ENCODE assay signal across 8 cellular contexts in the genomic region with DNA sequence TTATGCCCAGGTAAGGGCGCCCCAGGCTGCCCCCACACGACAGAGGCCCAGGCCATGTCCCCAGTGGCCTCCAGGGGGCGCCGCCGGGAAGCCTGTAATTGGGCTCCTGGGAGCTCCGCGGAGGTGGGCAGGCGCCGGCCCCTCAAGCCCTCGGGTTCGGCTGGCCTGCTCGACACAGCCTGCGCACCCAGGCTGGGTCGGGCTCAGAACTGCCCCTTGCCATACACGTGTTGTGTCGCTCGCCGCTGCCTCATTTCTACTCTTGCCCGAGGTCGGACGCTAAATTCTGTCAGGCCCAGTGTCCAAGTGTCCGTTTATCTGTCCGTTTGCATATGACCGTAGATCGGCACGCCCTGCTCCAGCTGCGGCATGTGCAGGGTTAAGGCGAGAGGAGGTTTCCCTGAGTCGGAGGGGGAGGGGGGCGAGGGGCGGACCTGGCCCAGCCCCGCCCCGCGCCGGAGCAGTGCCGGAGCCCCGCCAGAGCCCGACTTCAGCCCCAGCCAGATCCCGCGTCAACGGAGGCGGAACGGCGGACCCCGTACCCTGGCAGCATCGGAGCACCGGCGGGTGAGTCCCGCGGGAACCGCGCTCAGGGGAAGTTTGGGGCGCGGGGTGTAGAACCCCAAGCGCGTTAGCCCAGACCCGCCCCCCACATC. TPM values are rescaled to one million over a fixed set of nuclear protein-coding genes. Genes with fewer than 3 reads are reported as not detected.
DNase-seq lines count a peak whose midpoint lies in the region; ATAC-seq lines count a peak whose summit lies in the region.

A gene (plus strand): TSS at position 480 of the 656 bp plus-strand sequence. CDS start 1,172 bp downstream, outside the sequence.

- no peak within 1 kb of the TSS for H2BK120ac ChIP-seq in mesendoderm (ENCODE audit: low read depth, low read length)

- no peak within 1 kb of the TSS for H4K8ac ChIP-seq in mesendoderm (ENCODE audit: low read depth, low read length)

- peak within 1 kb of the TSS; percentile 86 for H3K9ac ChIP-seq in endocrine pancreas (ENCODE audit: control insufficient read depth, insufficient read depth, low read length)
- peak within 1 kb of the TSS; percentile 92 for H3K9ac ChIP-seq in mesendoderm (ENCODE audit: low read length)

- peak within 1 kb of the TSS; percentile 68 for H3K27ac ChIP-seq in mesendoderm (ENCODE audit: low read depth, low read length)

- peak within 1 kb of the TSS; percentile 76 for H2BK5ac ChIP-seq in mesendoderm (ENCODE audit: low read length)

- no peak within 1 kb of the TSS for H3K4me3 ChIP-seq in endocrine pancreas (ENCODE audit: control insufficient read depth, insufficient read depth, low read length)
- peak within 1 kb of the TSS; percentile 70 for H3K4me3 ChIP-seq in mesendoderm (ENCODE audit: low read length)

- ATAC-seq in HG03066 (IDR thresholded peaks at IDR 0.05; ENCODE audit: low read depth, unreplicated experiment) (peak; percentile 63), HG02571 (IDR thresholded peaks at IDR 0.05; ENCODE audit: unreplicated experiment) (no peak)

- no peak within 1 kb of the TSS for H4K5ac ChIP-seq in mesendoderm (ENCODE audit: low read length)

- no peak within 1 kb of the TSS for H2BK15ac ChIP-seq in mesendoderm (replicated peaks; ENCODE audit: low read depth)

- H3K79me1 ChIP-seq in mesendoderm (ENCODE audit: low read length), result peaks cover 1% of the 10 kb centered on the region

- H2AK5ac ChIP-seq in mesendoderm (ENCODE audit: low read length), result peak within 1 kb of the TSS; percentile 85

- DNase-seq in GF-D8 (lab: John Stamatoyannopoulos, UW) (peak; percentile 24), NCI-H82 treated with DMSO at 0.1 percent for 48 hours (lab: John Stamatoyannopoulos, UW; ENCODE audit: unreplicated experiment) (peak; percentile 73), mesendoderm (peak; percentile 95)
- DNase-seq in activated CD8-positive, alpha-beta memory T cell treated with anti-CD3 and anti-CD28 coated beads, Interleukin-2, amount 50 U/mL, for 1 hour (ENCODE audit: extremely low read depth), result peak; percentile 43
- DNase-seq in stimulated activated CD8-positive, alpha-beta memory T cell treated with anti-CD3 and anti-CD28 coated beads, Interleukin-12 subunit alpha, Interleukin-12 subunit beta, amount 100 ng/mL, for 1 hour (ENCODE audit: low read depth), result peak; percentile 66

- no CpG with 5 or more reads among the region's 57 CpGs for WGBS in mesendoderm (ENCODE audit: extremely low coverage, insufficient coverage, low lambda C conversion rate)

- H3K36me3 ChIP-seq in endocrine pancreas (ENCODE audit: control insufficient read depth, insufficient read depth, low read length) (no peaks in the 10 kb centered on the region), mesendoderm (ENCODE audit: control insufficient read depth, insufficient read depth, low read length) (no peaks in the 10 kb centered on the region)

- H3K9me3 ChIP-seq in endocrine pancreas (ENCODE audit: control insufficient read depth, low read length), result no peaks in the 10 kb centered on the region

- H3K56ac ChIP-seq in mesendoderm (ENCODE audit: low read length), result peak within 1 kb of the TSS; percentile 96

- no peak within 1 kb of the TSS for H3K23ac ChIP-seq in mesendoderm (ENCODE audit: low read length)

- H3K18ac ChIP-seq in mesendoderm (ENCODE audit: low read length), result peak within 1 kb of the TSS; percentile 24

- peak within 1 kb of the TSS; percentile 99 for H3K4me2 ChIP-seq in mesendoderm (ENCODE audit: low read length)

- no peak within 1 kb of the TSS for H3K4ac ChIP-seq in mesendoderm (ENCODE audit: low read depth, low read length)

- no peaks in the 10 kb centered on the region for H3K27me3 ChIP-seq in endocrine pancreas (ENCODE audit: control insufficient read depth, insufficient read depth, low read length)
- no peaks in the 10 kb centered on the region for H3K27me3 ChIP-seq in mesendoderm (ENCODE audit: insufficient read depth, low read length, poor library complexity)

- H3K4me1 ChIP-seq in endocrine pancreas (ENCODE audit: control insufficient read depth, insufficient read depth, low read length) (no peaks in the 10 kb centered on the region), mesendoderm (ENCODE audit: control insufficient read depth, low read depth, low read length) (peaks cover 10% of the 10 kb centered on the region)

- H3K79me2 ChIP-seq in mesendoderm (ENCODE audit: control insufficient read depth, insufficient read depth, low read length), result no peaks in the 10 kb centered on the region

RNA-seq across cellular contexts. Expression of the gene that starts here (rescaled TPM):
- polyA plus RNA-seq in mesendoderm (2013, experiment 1 of 2), result 5.4 TPM
- 5.9 TPM for polyA plus RNA-seq in mesendoderm (2013, experiment 2 of 2)

Comparison
In these comparisons a context has a peak if more than half of its experiments do, and no peak if none do; other contexts are left out.
1. DNase-seq: peak in every context shown above with its lines; median percentile 95 in mesendoderm; 73 in NCI-H82 treated with DMSO at 0.1 percent for 48 hours; 66 in stimulated activated CD8-positive, alpha-beta memory T cell treated with anti-CD3 and anti-CD28 coated beads, Interleukin-12 subunit alpha, Interleukin-12 subunit beta, amount 100 ng/mL, for 1 hour; 43 in activated CD8-positive, alpha-beta memory T cell treated with anti-CD3 and anti-CD28 coated beads, Interleukin-2, amount 50 U/mL, for 1 hour; 24 in GF-D8.